ENCODE assay signal across 1 cellular context in genomic region chr21:39388038-39388810, GRCh38.
TF ChIP-seq lines count a peak whose summit lies in the region.

No MANE protein-coding gene starts in this region.

TF ChIP-seq in K562, 482 proteins besides CTCF, POLR2A, EP300 and RAD21 (continued from another document):
- TF ChIP-seq PKNOX1 (IDR thresholded peaks at IDR 0.05) = peak; percentile 50
- TF ChIP-seq ATF1 (CRISPR knock-in tag; IDR thresholded peaks at IDR 0.05) = no peak
- TF ChIP-seq ATF1 (tag; IDR thresholded peaks at IDR 0.05) = peak; percentile 39; the same call in 1 of the 2 replicates
- TF ChIP-seq, protein P1, sequence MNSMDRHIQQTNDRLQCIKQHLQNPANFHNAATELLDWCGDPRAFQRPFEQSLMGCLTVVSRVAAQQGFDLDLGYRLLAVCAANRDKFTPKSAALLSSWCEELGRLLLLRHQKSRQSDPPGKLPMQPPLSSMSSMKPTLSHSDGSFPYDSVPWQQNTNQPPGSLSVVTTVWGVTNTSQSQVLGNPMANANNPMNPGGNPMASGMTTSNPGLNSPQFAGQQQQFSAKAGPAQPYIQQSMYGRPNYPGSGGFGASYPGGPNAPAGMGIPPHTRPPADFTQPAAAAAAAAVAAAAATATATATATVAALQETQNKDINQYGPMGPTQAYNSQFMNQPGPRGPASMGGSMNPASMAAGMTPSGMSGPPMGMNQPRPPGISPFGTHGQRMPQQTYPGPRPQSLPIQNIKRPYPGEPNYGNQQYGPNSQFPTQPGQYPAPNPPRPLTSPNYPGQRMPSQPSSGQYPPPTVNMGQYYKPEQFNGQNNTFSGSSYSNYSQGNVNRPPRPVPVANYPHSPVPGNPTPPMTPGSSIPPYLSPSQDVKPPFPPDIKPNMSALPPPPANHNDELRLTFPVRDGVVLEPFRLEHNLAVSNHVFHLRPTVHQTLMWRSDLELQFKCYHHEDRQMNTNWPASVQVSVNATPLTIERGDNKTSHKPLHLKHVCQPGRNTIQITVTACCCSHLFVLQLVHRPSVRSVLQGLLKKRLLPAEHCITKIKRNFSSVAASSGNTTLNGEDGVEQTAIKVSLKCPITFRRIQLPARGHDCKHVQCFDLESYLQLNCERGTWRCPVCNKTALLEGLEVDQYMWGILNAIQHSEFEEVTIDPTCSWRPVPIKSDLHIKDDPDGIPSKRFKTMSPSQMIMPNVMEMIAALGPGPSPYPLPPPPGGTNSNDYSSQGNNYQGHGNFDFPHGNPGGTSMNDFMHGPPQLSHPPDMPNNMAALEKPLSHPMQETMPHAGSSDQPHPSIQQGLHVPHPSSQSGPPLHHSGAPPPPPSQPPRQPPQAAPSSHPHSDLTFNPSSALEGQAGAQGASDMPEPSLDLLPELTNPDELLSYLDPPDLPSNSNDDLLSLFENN (IDR thresholded peaks at IDR 0.05; ENCODE audit: low read depth in 2 of 2, low read length in 2 of 2) = no peak
- peak in 1 of 2 experiments; percentile 74; a peak in 3 of 4 replicates for TF ChIP-seq HDAC1 (IDR thresholded peaks at IDR 0.05)
- TF ChIP-seq ZNF77 (CRISPR knock-in tag; IDR thresholded peaks at IDR 0.05) = no peak
- no peak for TF ChIP-seq NR2C1 (IDR thresholded peaks at IDR 0.05)
- no peak for TF ChIP-seq NR2C1 (tag; IDR thresholded peaks at IDR 0.05)
- TF ChIP-seq BRD9 (IDR thresholded peaks at IDR 0.05; ENCODE audit: low read depth, partially characterized antibody) = peak; percentile 96
- peak; percentile 70; the same call in 1 of the 2 replicates for TF ChIP-seq CREM (IDR thresholded peaks at IDR 0.05; ENCODE audit: low read depth)
- peak; percentile 75 for TF ChIP-seq RBFOX2 (IDR thresholded peaks at IDR 0.05; ENCODE audit: low read depth, low read length)
- TF ChIP-seq MEF2D (tag; conservative IDR thresholded peaks at IDR 0.05; ENCODE audit: low read depth) = peak; percentile 63; the same call in 1 of the 2 replicates
- TF ChIP-seq, protein P2, sequence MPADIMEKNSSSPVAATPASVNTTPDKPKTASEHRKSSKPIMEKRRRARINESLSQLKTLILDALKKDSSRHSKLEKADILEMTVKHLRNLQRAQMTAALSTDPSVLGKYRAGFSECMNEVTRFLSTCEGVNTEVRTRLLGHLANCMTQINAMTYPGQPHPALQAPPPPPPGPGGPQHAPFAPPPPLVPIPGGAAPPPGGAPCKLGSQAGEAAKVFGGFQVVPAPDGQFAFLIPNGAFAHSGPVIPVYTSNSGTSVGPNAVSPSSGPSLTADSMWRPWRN (IDR thresholded peaks at IDR 0.05; ENCODE audit: low read depth) = 0 out of 2 replicates have a peak, but pooled peaks have one; percentile 14
- peak in 1 of 2 experiments; percentile 85; a peak in 2 of 4 replicates for TF ChIP-seq NONO (IDR thresholded peaks at IDR 0.05; ENCODE audit: low read depth in 2 of 2, low read length in 1 of 2)
- TF ChIP-seq PHF8 (IDR thresholded peaks at IDR 0.05; ENCODE audit: borderline replicate concordance, low read length) = peak; percentile 36; the same call in 1 of the 2 replicates
- TF ChIP-seq MAFK (IDR thresholded peaks at IDR 0.05; ENCODE audit: low read length) = no peak; the same call in 1 of the 2 replicates
- TF ChIP-seq, protein P3, sequence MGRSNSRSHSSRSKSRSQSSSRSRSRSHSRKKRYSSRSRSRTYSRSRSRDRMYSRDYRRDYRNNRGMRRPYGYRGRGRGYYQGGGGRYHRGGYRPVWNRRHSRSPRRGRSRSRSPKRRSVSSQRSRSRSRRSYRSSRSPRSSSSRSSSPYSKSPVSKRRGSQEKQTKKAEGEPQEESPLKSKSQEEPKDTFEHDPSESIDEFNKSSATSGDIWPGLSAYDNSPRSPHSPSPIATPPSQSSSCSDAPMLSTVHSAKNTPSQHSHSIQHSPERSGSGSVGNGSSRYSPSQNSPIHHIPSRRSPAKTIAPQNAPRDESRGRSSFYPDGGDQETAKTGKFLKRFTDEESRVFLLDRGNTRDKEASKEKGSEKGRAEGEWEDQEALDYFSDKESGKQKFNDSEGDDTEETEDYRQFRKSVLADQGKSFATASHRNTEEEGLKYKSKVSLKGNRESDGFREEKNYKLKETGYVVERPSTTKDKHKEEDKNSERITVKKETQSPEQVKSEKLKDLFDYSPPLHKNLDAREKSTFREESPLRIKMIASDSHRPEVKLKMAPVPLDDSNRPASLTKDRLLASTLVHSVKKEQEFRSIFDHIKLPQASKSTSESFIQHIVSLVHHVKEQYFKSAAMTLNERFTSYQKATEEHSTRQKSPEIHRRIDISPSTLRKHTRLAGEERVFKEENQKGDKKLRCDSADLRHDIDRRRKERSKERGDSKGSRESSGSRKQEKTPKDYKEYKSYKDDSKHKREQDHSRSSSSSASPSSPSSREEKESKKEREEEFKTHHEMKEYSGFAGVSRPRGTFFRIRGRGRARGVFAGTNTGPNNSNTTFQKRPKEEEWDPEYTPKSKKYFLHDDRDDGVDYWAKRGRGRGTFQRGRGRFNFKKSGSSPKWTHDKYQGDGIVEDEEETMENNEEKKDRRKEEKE (IDR thresholded peaks at IDR 0.05; ENCODE audit: borderline replicate concordance in 1 of 2, control insufficient read depth in 1 of 2, low read depth in 2 of 2, low read length in 1 of 2) = no peak
